16 cellular contexts compared by ENCODE assay signal in genomic region chr3:58857423-58857822, GRCh38.
"Had no signal": no experiment of that assay in that cellular context is flagged by ENCODE, and none has a peak within 500 bp of the region (broad histone marks: within the 10 kb centered on the region; RNA-seq: fewer than 3 reads in every experiment).

No MANE protein-coding gene starts in this region.

- ATAC-seq: effector memory CD8-positive, alpha-beta T cell; left cardiac atrium; stimulated activated naive CD8-positive, alpha-beta T cell treated with anti-CD3 and anti-CD28 coated beads, Interleukin-15, Interleukin-2, amounts not matched to agents 100 U/mL and 50 U/mL, for 24 hours had no signal

- H3K9me3 Mint-ChIP-seq: activated naive CD8-positive, alpha-beta T cell treated with anti-CD3 and anti-CD28 coated beads, Interleukin-2, amount 10 ng/mL, durations not matched to agents 7 days and 5 days; dendritic cell treated with granulocyte-macrophage colony-stimulating factor and Interleukin-4, amounts not matched to agents 40 ng/mL and 50 ng/mL, for 4 days; effector memory CD8-positive, alpha-beta T cell had no signal

- H3K4me3 ChIP-seq: pancreas had no signal

- H3K36me3 Mint-ChIP-seq: activated naive CD8-positive, alpha-beta T cell treated with anti-CD3 and anti-CD28 coated beads, Interleukin-2, amount 10 ng/mL, durations not matched to agents 7 days and 5 days had no signal

- H3K27me3 Mint-ChIP-seq: dendritic cell treated with granulocyte-macrophage colony-stimulating factor and Interleukin-4, amounts not matched to agents 40 ng/mL and 50 ng/mL, for 4 days; effector memory CD8-positive, alpha-beta T cell had no signal

- H3K9me3 ChIP-seq: pancreas had no signal

- H3K4me3 Mint-ChIP-seq: activated naive CD8-positive, alpha-beta T cell treated with anti-CD3 and anti-CD28 coated beads, Interleukin-2, amount 10 ng/mL, durations not matched to agents 7 days and 5 days; dendritic cell treated with granulocyte-macrophage colony-stimulating factor and Interleukin-4, amounts not matched to agents 40 ng/mL and 50 ng/mL, for 4 days; effector memory CD8-positive, alpha-beta T cell had no signal

- H3K27me3 ChIP-seq: pancreas had no signal

- H3K36me3 ChIP-seq: pancreas had no signal

- H3K27ac Mint-ChIP-seq: activated naive CD8-positive, alpha-beta T cell treated with anti-CD3 and anti-CD28 coated beads, Interleukin-2, amount 10 ng/mL, durations not matched to agents 7 days and 5 days; dendritic cell treated with granulocyte-macrophage colony-stimulating factor and Interleukin-4, amounts not matched to agents 40 ng/mL and 50 ng/mL, for 4 days; effector memory CD8-positive, alpha-beta T cell had no signal

- H3K4me1 Mint-ChIP-seq: activated naive CD8-positive, alpha-beta T cell treated with anti-CD3 and anti-CD28 coated beads, Interleukin-2, amount 10 ng/mL, durations not matched to agents 7 days and 5 days had no signal

- DNase-seq: activated CD4-positive, alpha-beta T cell treated with anti-CD3 and anti-CD28 coated beads, Interleukin-2, amount 50 U/mL, for 1 hour; activated CD4-positive, CD25-positive, alpha-beta regulatory T cell; activated CD8-positive, alpha-beta memory T cell treated with anti-CD3 and anti-CD28 coated beads for 24 hours; activated naive CD8-positive, alpha-beta T cell treated with anti-CD3 and anti-CD28 coated beads, Interleukin-2, amount 10 ng/mL, durations not matched to agents 7 days and 5 days; anterior cingulate cortex; cerebellar nuclear complex; effector memory CD8-positive, alpha-beta T cell; left cardiac atrium; midbrain; pancreas; retina; stimulated activated CD4-positive, alpha-beta T cell treated with anti-CD3 and anti-CD28 coated beads, Interleukin-15, amount 100 ng/mL, for 24 hours; stimulated activated CD4-positive, alpha-beta T cell treated with anti-CD3 and anti-CD28 coated beads, Interleukin-4, amount 100 ng/mL, for 24 hours; stimulated activated naive CD8-positive, alpha-beta T cell treated with anti-CD3 and anti-CD28 coated beads, Interleukin-15, Interleukin-2, amounts not matched to agents 100 U/mL and 50 U/mL, for 24 hours; trophoblast cell had no signal

- H3K27ac ChIP-seq: pancreas had no signal
